ENCODE assay signal across 9 cellular contexts in genomic region chr14:53190938-53191337, GRCh38. TPM values are rescaled to one million over a fixed set of nuclear protein-coding genes. Genes with fewer than 3 reads are reported as not detected.
A peak's percentile ranks its signal among the peaks of the same experiment; 100 is the strongest.
DNase-seq lines count a peak whose midpoint lies in the region; ATAC-seq, FAIRE-seq and TF ChIP-seq lines count a peak whose summit lies in the region.
"Had no signal": no experiment of that assay in that cellular context is flagged by ENCODE, and none has a peak within 500 bp of the region (broad histone marks: within the 10 kb centered on the region; RNA-seq: fewer than 3 reads in every experiment).

No MANE protein-coding gene starts in this region.

- peak; percentile 52 for ATAC-seq in GM18517 (IDR thresholded peaks at IDR 0.05; ENCODE audit: unreplicated experiment)
- peak; percentile 83 for ATAC-seq in HG02885 (IDR thresholded peaks at IDR 0.05; ENCODE audit: poor library complexity, unreplicated experiment)
- peak; percentile 95 to 97 for ATAC-seq in activated naive CD4-positive, alpha-beta T cell treated with anti-CD3 and anti-CD28 coated beads, Interleukin-2, amount 50 U/mL, for 72 hours
- no peak for ATAC-seq in HG03520 (IDR thresholded peaks at IDR 0.05; ENCODE audit: unreplicated experiment)
- ATAC-seq in GM21723 (IDR thresholded peaks at IDR 0.05; ENCODE audit: unreplicated experiment): no peak
- ATAC-seq in GM21423 (IDR thresholded peaks at IDR 0.05; ENCODE audit: unreplicated experiment): no peak

- H3K9ac ChIP-seq in kidney (ENCODE audit: low read length in 2 of 2): no peak overlapping the region

- peak overlapping the region; percentile 32 to 33 for H3K27ac Mint-ChIP-seq in activated naive CD4-positive, alpha-beta T cell treated with anti-CD3 and anti-CD28 coated beads, Interleukin-2, amount 50 U/mL, for 72 hours

- intact Hi-C loops in kidney (cut with DNase I): no loop called here

- DNase-seq in activated naive CD4-positive, alpha-beta T cell treated with anti-CD3 and anti-CD28 coated beads, Interleukin-2, amount 50 U/mL, for 72 hours (ENCODE audit: low spot score in 2 of 2): peak in 1 of 2 donors; percentile 54
- DNase-seq in stimulated activated CD4-positive, alpha-beta T cell treated with anti-CD3 and anti-CD28 coated beads, Interleukin-1b, Interleukin-23, amount 100 ng/mL, for 4 hours (ENCODE audit: low read depth in 2 of 2): peak; percentile 15 to 54
- DNase-seq in kidney: no peak
- DNase-seq: NCI-H69 had no signal

- no peaks in the 10 kb centered on the region for H3K36me3 ChIP-seq in kidney (ENCODE audit: control insufficient read depth in 1 of 2, insufficient read depth in 2 of 2, low read length in 2 of 2)

- no peak for FAIRE-seq in kidney (lab: Jason Lieb, UNC)

- H3K27ac ChIP-seq in kidney (ENCODE audit: low read depth in 2 of 2, low read length in 2 of 2): no peak overlapping the region

- H3K9me3 ChIP-seq in kidney (ENCODE audit: control insufficient read depth in 1 of 2, low read length in 2 of 2): no peaks in the 10 kb centered on the region

- TF ChIP-seq CTCF in kidney (IDR thresholded peaks at IDR 0.05; ENCODE audit: borderline replicate concordance, extremely low read depth, insufficient read depth): no peak

- no peaks in the 10 kb centered on the region for H3K4me1 ChIP-seq in kidney (ENCODE audit: control insufficient read depth in 1 of 2, insufficient read depth in 1 of 2, low read depth in 1 of 2, low read length in 2 of 2)

- H3K9me3 Mint-ChIP-seq in activated naive CD4-positive, alpha-beta T cell treated with anti-CD3 and anti-CD28 coated beads, Interleukin-2, amount 50 U/mL, for 72 hours: no peaks in the 10 kb centered on the region

- no peaks in the 10 kb centered on the region for H3K36me3 Mint-ChIP-seq in activated naive CD4-positive, alpha-beta T cell treated with anti-CD3 and anti-CD28 coated beads, Interleukin-2, amount 50 U/mL, for 72 hours

- H3K4me3 ChIP-seq in kidney (ENCODE audit: low read length in 2 of 2): no peak overlapping the region

RNA-seq across cellular contexts. Expression of gene DDHD1, which starts 37.8 kb away (rescaled TPM):
- 10 to 100 TPM; 35.3 to 50.1 TPM for total RNA-seq in activated naive CD4-positive, alpha-beta T cell treated with anti-CD3 and anti-CD28 coated beads, Interleukin-2, amount 50 U/mL, for 72 hours
- 11.9 TPM for total RNA-seq in kidney
- polyA plus RNA-seq in kidney (ENCODE audit: insufficient read depth, low read depth, low replicate concordance): 2.1 TPM

Comparison
In these comparisons a context has a peak if more than half of its experiments do, and no peak if none do; other contexts are left out.
1. ATAC-seq: peak in GM18517 (single experiment), HG02885 (single experiment) and activated naive CD4-positive, alpha-beta T cell treated with anti-CD3 and anti-CD28 coated beads, Interleukin-2, amount 50 U/mL, for 72 hours (2 of 2); none in HG03520 (single experiment), GM21723 (single experiment) and GM21423 (single experiment).